In genomic region chr2:9594361-9595063, GRCh38 we compare ENCODE assay signal across 8 cellular contexts. TPM values are rescaled to one million over a fixed set of nuclear protein-coding genes. Genes with fewer than 3 reads are reported as not detected.
DNase-seq lines count a peak whose midpoint lies in the region; ATAC-seq, FAIRE-seq and TF ChIP-seq lines count a peak whose summit lies in the region.

No MANE protein-coding gene starts in this region.

- H2BK120ac ChIP-seq in mesendoderm (ENCODE audit: low read depth, low read length): no peak overlapping the region

- no peak for ATAC-seq in HG03521 (IDR thresholded peaks at IDR 0.05; ENCODE audit: unreplicated experiment)
- no peak for ATAC-seq in GM21528 (IDR thresholded peaks at IDR 0.05; ENCODE audit: low FRiP score, unreplicated experiment)
- ATAC-seq in HG02678 (IDR thresholded peaks at IDR 0.05; ENCODE audit: unreplicated experiment): no peak

- H3K4ac ChIP-seq in mesendoderm (ENCODE audit: low read depth, low read length): no peak overlapping the region

- no peak overlapping the region for H4K5ac ChIP-seq in mesendoderm (ENCODE audit: low read length)

- H3K36me3 ChIP-seq in bronchial epithelial cell (ENCODE audit: control insufficient read depth, insufficient read depth, low read length): peaks cover 5% of the 10 kb centered on the region
- peaks cover 2% of the 10 kb centered on the region for H3K36me3 ChIP-seq in mesendoderm (ENCODE audit: control insufficient read depth, insufficient read depth, low read length)

- no peak overlapping the region for H2AK5ac ChIP-seq in mesendoderm (ENCODE audit: low read length)

- WGBS in mesendoderm (ENCODE audit: extremely low coverage, insufficient coverage, low lambda C conversion rate): no CpG with 5 or more reads among the region's 2 CpGs

- no peak overlapping the region for H3K4me2 ChIP-seq in mesendoderm (ENCODE audit: low read length)

- TF ChIP-seq CTCF in bronchial epithelial cell (IDR thresholded peaks at IDR 0.05; ENCODE audit: insufficient read depth, low read length, severe bottlenecking): no peak

- H3K18ac ChIP-seq in mesendoderm (ENCODE audit: low read length): no peak overlapping the region

- FAIRE-seq in HTR-8/SVneo (lab: Jason Lieb, UNC): peak; percentile 16
- FAIRE-seq in bronchial epithelial cell (lab: Jason Lieb, UNC): no peak

- H3K9ac ChIP-seq in mesendoderm (ENCODE audit: low read length): no peak overlapping the region

- H3K27me3 ChIP-seq in bronchial epithelial cell (ENCODE audit: control insufficient read depth, insufficient read depth, low read length): no peaks in the 10 kb centered on the region
- H3K27me3 ChIP-seq in mesendoderm (ENCODE audit: insufficient read depth, low read length, poor library complexity): no peaks in the 10 kb centered on the region

- H3K27ac ChIP-seq in mesendoderm (ENCODE audit: low read depth, low read length): no peak overlapping the region

- H4K8ac ChIP-seq in mesendoderm (ENCODE audit: low read depth, low read length): no peak overlapping the region

- H2BK5ac ChIP-seq in mesendoderm (ENCODE audit: low read length): no peak overlapping the region

- H3K4me3 ChIP-seq in bronchial epithelial cell (ENCODE audit: low read depth, low read length) (no peak overlapping the region), mesendoderm (ENCODE audit: low read length) (no peak overlapping the region)

- DNase-seq in Ammon's horn (ENCODE audit: low spot score) (peak; percentile 29), HTR-8/SVneo (ENCODE audit: insufficient read length, low spot score) (peak; percentile 44), bronchial epithelial cell (ENCODE audit: low read depth) (peak; percentile 93), mesendoderm (peak; percentile 44), globus pallidus (ENCODE audit: low spot score) (no peak)

- H2BK15ac ChIP-seq in mesendoderm (replicated peaks; ENCODE audit: low read depth): no peak overlapping the region

- H3K79me1 ChIP-seq in mesendoderm (ENCODE audit: low read length): peaks cover 15% of the 10 kb centered on the region

- no peaks in the 10 kb centered on the region for H3K4me1 ChIP-seq in mesendoderm (ENCODE audit: control insufficient read depth, low read depth, low read length)

- H3K23ac ChIP-seq in mesendoderm (ENCODE audit: low read length): no peak overlapping the region

- H3K56ac ChIP-seq in mesendoderm (ENCODE audit: low read length): no peak overlapping the region

- H3K79me2 ChIP-seq in mesendoderm (ENCODE audit: control insufficient read depth, insufficient read depth, low read length): peaks cover 44% of the 10 kb centered on the region

RNA-seq across cellular contexts. Expression of gene YWHAQ, which starts 36.3 kb away (rescaled TPM):
- total RNA-seq in bronchial epithelial cell: 176 and 278 TPM in 2 replicates
- polyA plus RNA-seq in mesendoderm (2013, experiment 1 of 2): 445 TPM
- polyA plus RNA-seq in mesendoderm (2013, experiment 2 of 2): 448 TPM

RNA-seq across cellular contexts. Expression of gene ADAM17, which starts 38.9 kb away (rescaled TPM):
- 91.1 and 123 TPM in 2 replicates for total RNA-seq in bronchial epithelial cell
- polyA plus RNA-seq in mesendoderm (2013, experiment 1 of 2): 16.0 TPM
- polyA plus RNA-seq in mesendoderm (2013, experiment 2 of 2): 16.0 TPM
